ENCODE assay signal across 1 cellular context in the genomic region with DNA sequence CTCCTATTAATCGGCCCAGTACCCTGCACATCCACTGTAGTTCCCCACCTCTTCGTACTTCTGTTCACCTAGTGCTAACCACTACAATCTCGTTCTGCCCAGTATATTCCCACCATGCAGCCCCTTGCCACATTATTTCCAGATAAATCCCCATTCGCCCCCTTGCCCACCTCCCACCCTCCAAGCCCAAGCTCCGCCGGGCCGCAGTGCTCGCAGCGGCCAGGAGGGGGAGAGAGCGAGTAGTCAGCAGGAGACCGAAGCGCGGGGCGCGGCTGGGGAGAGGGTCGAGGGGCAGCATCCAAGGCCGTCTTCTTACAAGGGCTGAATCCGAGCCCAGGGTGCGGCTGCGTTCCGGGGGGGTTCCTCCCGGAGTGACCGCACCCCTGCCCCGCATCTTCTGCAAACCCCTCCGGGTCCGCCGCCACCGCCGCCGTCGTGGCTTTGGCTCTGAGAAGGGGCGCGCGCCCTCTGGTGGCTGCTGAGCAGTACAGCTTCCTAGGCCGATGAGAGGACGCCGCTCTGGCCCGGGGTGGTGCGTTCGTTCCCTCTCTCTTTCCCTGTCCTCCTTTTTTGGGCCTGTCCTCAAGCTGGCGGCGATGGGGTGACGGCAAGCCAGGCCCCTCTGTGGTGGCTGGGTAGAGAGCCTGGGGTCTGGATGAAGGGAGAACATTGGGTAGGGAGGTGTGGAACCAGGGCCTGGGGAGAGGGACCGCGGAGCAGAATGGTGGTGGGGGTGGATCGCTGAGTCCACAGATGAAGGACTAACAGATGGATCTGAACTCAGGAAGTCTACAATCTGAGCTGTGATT.
TF ChIP-seq lines count a peak whose summit lies in the region.

No MANE protein-coding gene starts in this region.

TF ChIP-seq in IMR-90, 13 proteins besides CTCF, POLR2A, EP300 and RAD21:
- TF ChIP-seq, protein P1, sequence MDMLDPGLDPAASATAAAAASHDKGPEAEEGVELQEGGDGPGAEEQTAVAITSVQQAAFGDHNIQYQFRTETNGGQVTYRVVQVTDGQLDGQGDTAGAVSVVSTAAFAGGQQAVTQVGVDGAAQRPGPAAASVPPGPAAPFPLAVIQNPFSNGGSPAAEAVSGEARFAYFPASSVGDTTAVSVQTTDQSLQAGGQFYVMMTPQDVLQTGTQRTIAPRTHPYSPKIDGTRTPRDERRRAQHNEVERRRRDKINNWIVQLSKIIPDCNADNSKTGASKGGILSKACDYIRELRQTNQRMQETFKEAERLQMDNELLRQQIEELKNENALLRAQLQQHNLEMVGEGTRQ (IDR thresholded peaks at IDR 0.05; ENCODE audit: low read depth, low read length), result no peak
- TF ChIP-seq SMC3 (IDR thresholded peaks at IDR 0.05; ENCODE audit: low read depth, low read length), result peak; percentile 79
- no peak for TF ChIP-seq FOS (IDR thresholded peaks at IDR 0.05; ENCODE audit: low read depth, low read length)
